Comparison of ENCODE assay signal across 18 cellular contexts in the genomic region with DNA sequence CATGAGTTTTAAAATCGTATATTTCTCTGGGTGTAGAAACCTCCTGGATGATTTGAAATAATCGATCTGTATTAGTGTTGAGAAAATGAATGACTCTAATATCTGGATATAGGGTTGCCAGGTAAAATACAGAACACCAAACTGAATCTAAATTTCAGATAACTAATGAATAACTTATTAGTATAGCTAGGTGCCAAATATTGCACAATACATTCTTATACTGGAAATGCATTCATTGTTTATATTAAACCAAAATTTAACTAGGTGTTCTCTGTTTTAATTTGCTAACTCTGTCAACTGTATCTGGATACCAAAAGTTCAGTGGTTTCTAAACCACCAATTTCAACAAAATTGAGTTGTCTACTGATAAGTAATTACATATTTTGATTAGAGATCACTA. TPM values are rescaled to one million over a fixed set of nuclear protein-coding genes. Genes with fewer than 3 reads are reported as not detected.
DNase-seq lines count a peak whose midpoint lies in the region; ATAC-seq and TF ChIP-seq lines count a peak whose summit lies in the region.
"Had no signal": no experiment of that assay in that cellular context is flagged by ENCODE, and none has a peak within 500 bp of the region (broad histone marks: within the 10 kb centered on the region; RNA-seq: fewer than 3 reads in every experiment).

No MANE protein-coding gene starts in this region.

- H3K4me1 Mint-ChIP-seq in CD4-positive, alpha-beta T cell (ENCODE audit: low read depth): peaks cover 59% of the 10 kb centered on the region
- H3K4me1 Mint-ChIP-seq in activated naive CD8-positive, alpha-beta T cell (ENCODE audit: low read depth): peaks cover 64% of the 10 kb centered on the region
- peaks cover 18 to 73% (median 53%) of the 10 kb centered on the region in 4 donors for H3K4me1 Mint-ChIP-seq in naive thymus-derived CD8-positive, alpha-beta T cell

- peaks cover 26% of the 10 kb centered on the region for H3K36me3 Mint-ChIP-seq in CD4-positive, alpha-beta T cell (ENCODE audit: low read depth)
- H3K36me3 Mint-ChIP-seq in activated naive CD8-positive, alpha-beta T cell: peaks cover 8% of the 10 kb centered on the region
- H3K36me3 Mint-ChIP-seq in naive thymus-derived CD8-positive, alpha-beta T cell: peaks cover 0 to 2% (median 0%) of the 10 kb centered on the region in 3 donors

- TF ChIP-seq CTCF in CD4-positive, alpha-beta T cell (IDR thresholded peaks at IDR 0.05): no peak
- no peak for TF ChIP-seq CTCF in HCT116 (IDR thresholded peaks at IDR 0.05 in 2 of 3, conservative IDR thresholded peaks at IDR 0.05 in 1 of 3; ENCODE audit: borderline replicate concordance in 1 of 3, insufficient read depth in 1 of 3, low read depth in 2 of 3, low read length in 2 of 3)

- no peaks in the 10 kb centered on the region for H3K27me3 Mint-ChIP-seq in CD4-positive, alpha-beta T cell
- no peaks in the 10 kb centered on the region for H3K27me3 Mint-ChIP-seq in activated naive CD8-positive, alpha-beta T cell
- no peaks in the 10 kb centered on the region for H3K27me3 Mint-ChIP-seq in naive thymus-derived CD8-positive, alpha-beta T cell

- TF ChIP-seq RAD21 in HCT116 (IDR thresholded peaks at IDR 0.05; ENCODE audit: low read depth): no peak

- no peaks in the 10 kb centered on the region for H3K9me3 Mint-ChIP-seq in CD4-positive, alpha-beta T cell
- H3K9me3 Mint-ChIP-seq in activated naive CD8-positive, alpha-beta T cell (ENCODE audit: low read depth): no peaks in the 10 kb centered on the region
- no peaks in the 10 kb centered on the region for H3K9me3 Mint-ChIP-seq in naive thymus-derived CD8-positive, alpha-beta T cell

- no peaks in the 10 kb centered on the region for H3K9me2 ChIP-seq in HCT116 (ENCODE audit: insufficient read depth)

- H3K9me3 ChIP-seq in CD4-positive, alpha-beta T cell (ENCODE audit: control insufficient read depth, low read length): no peaks in the 10 kb centered on the region
- no peaks in the 10 kb centered on the region for H3K9me3 ChIP-seq in HCT116 (ENCODE audit: control insufficient read depth in 1 of 2, insufficient read depth in 1 of 2, low read depth in 1 of 2, low read length in 2 of 2)
- H3K9me3 ChIP-seq: MG63, pancreas, thoracic aorta had no signal

- intact Hi-C loops in CD4-positive, alpha-beta T cell (cut with DNase I, micrococcal nuclease): no loop called here
- intact Hi-C loops in HCT116 (cut with micrococcal nuclease): no loop called here

- H2AFZ ChIP-seq in HCT116 (ENCODE audit: low read depth, low read length, poor library complexity, severe bottlenecking): peak overlapping the region; percentile 83

- no peak overlapping the region for H3K4me2 ChIP-seq in HCT116 (ENCODE audit: low read length)

- ATAC-seq in CD4-positive, alpha-beta T cell (ENCODE audit: poor library complexity): no peak
- ATAC-seq in HCT116 (no peak), GM21576 (IDR thresholded peaks at IDR 0.05; ENCODE audit: unreplicated experiment) (no peak)
- ATAC-seq in naive thymus-derived CD8-positive, alpha-beta T cell: no peak
- ATAC-seq: pancreas had no signal

- H3K79me2 ChIP-seq in HCT116 (ENCODE audit: insufficient read depth, low read length): no peaks in the 10 kb centered on the region

- H3K9ac ChIP-seq in HCT116 (ENCODE audit: low read length): no peak overlapping the region

- RAD21 ChIA-PET in HCT116 (lab: Charles Lee; ENCODE audit: low non-redundant PET in 1 of 2, low total read pairs in 2 of 2, uncharacterized antibody in 2 of 2, unreplicated experiment in 2 of 2): no interaction called here

- TF ChIP-seq POLR2A in HCT116 (IDR thresholded peaks at IDR 0.05; ENCODE audit: borderline replicate concordance, extremely low read depth, insufficient read depth, insufficient read length): no peak

- no peak for DNase-seq in CD4-positive, alpha-beta T cell
- DNase-seq in HCT116 (ENCODE audit: low read depth, low spot score) (no peak), HCEC 1CT (no peak), NCI-H2171 (lab: John Stamatoyannopoulos, UW) (no peak)
- no peak for DNase-seq in naive thymus-derived CD8-positive, alpha-beta T cell
- no peak for DNase-seq in stimulated activated CD8-positive, alpha-beta memory T cell treated with anti-CD3 and anti-CD28 coated beads, Interleukin-4, amount 100 ng/mL, for 48 hours
- DNase-seq: glutamatergic neuron, islet precursor cell, MG63, midbrain, NCI-H2029 treated with DMSO at 0.1 percent for 48 hours, NCI-H526, pancreas, RPMI8226, T1000 had no signal

- no peak overlapping the region for H3K4me3 ChIP-seq in HCT116 (replicated peaks in 1 of 2; ENCODE audit: low read depth in 1 of 2, low read length in 2 of 2)
- H3K4me3 ChIP-seq: MG63, pancreas, thoracic aorta had no signal

- no TSS peak for BruUV-seq in HCT116 (replicated peaks; lab: Mats Ljungman, UMichigan)

- H3K36me3 ChIP-seq in HCT116 (ENCODE audit: control insufficient read depth in 1 of 2, insufficient read depth in 2 of 2, low read length in 2 of 2): no peaks in the 10 kb centered on the region
- H3K36me3 ChIP-seq: MG63, pancreas, thoracic aorta had no signal

- no peaks in the 10 kb centered on the region for H4K20me1 ChIP-seq in HCT116 (ENCODE audit: insufficient read depth)

- H3K4me1 ChIP-seq in HCT116 (ENCODE audit: control insufficient read depth in 1 of 2, insufficient read depth in 2 of 2, low read length in 2 of 2): peaks cover 7 to 39% of the 10 kb centered on the region in 2 experiments

- POLR2A ChIA-PET in CD4-positive, alpha-beta T cell (lab: Charles Lee): interaction anchor here (1.0 to 9.0 kb wide), 4 partner anchors 9 to 23 kb away, joined by 3 to 156 read pairs (median 4); no protein-coding TSS in a partner anchor
- POLR2A ChIA-PET in HCT116 (lab: Charles Lee): no interaction called here
- POLR2A ChIA-PET in naive thymus-derived CD8-positive, alpha-beta T cell (lab: Charles Lee): interaction anchor here (1.9 to 5.6 kb wide), 3 partner anchors 7 to 20 kb away, joined by 7 to 73 read pairs (median 73); no protein-coding TSS in a partner anchor

- peak overlapping the region; percentile 32 for H3K4me3 Mint-ChIP-seq in CD4-positive, alpha-beta T cell
- no peak overlapping the region for H3K4me3 Mint-ChIP-seq in activated naive CD8-positive, alpha-beta T cell
- H3K4me3 Mint-ChIP-seq in naive thymus-derived CD8-positive, alpha-beta T cell: no peak overlapping the region

- no peak overlapping the region for H3K27ac ChIP-seq in CD4-positive, alpha-beta T cell (ENCODE audit: low read depth, low read length)
- no peak overlapping the region for H3K27ac ChIP-seq in HCT116 (ENCODE audit: low read depth, low read length)

- CTCF ChIA-PET in CD4-positive, alpha-beta T cell (lab: Charles Lee): interaction anchor here (3.6 to 16.1 kb wide), 2 partner anchors 8 to 20 kb away, joined by 23 to 185 read pairs; no protein-coding TSS in a partner anchor
- CTCF ChIA-PET in HCT116 (lab: Charles Lee): interaction anchor here (3.8 kb wide), 1 partner anchor 20 kb away, joined by 14 read pairs; no protein-coding TSS in a partner anchor

- H3K27me3 ChIP-seq in CD4-positive, alpha-beta T cell (ENCODE audit: control insufficient read depth, insufficient read depth, low read length): no peaks in the 10 kb centered on the region
- H3K27me3 ChIP-seq in HCT116 (ENCODE audit: insufficient read depth, low read length): no peaks in the 10 kb centered on the region
- H3K27me3 ChIP-seq: MG63, pancreas had no signal

- peak overlapping the region; percentile 93 for H3K27ac Mint-ChIP-seq in CD4-positive, alpha-beta T cell
- peak overlapping the region; percentile 98 for H3K27ac Mint-ChIP-seq in activated naive CD8-positive, alpha-beta T cell
- peak overlapping the region in 9 of 10 donors; percentile 31 to 100 (median 88) for H3K27ac Mint-ChIP-seq in naive thymus-derived CD8-positive, alpha-beta T cell

TF ChIP-seq in HCT116, 20 proteins besides CTCF, POLR2A, EP300 and RAD21 (continues in another document):
- no peak for TF ChIP-seq ELF1 (IDR thresholded peaks at IDR 0.05; ENCODE audit: borderline replicate concordance, low read depth)
- TF ChIP-seq EZH2phosphoT487 (IDR thresholded peaks at IDR 0.05; ENCODE audit: borderline replicate concordance): no peak
- TF ChIP-seq, protein P1, sequence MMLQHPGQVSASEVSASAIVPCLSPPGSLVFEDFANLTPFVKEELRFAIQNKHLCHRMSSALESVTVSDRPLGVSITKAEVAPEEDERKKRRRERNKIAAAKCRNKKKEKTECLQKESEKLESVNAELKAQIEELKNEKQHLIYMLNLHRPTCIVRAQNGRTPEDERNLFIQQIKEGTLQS (IDR thresholded peaks at IDR 0.05): no peak
- no peak for TF ChIP-seq EGR1 (IDR thresholded peaks at IDR 0.05; ENCODE audit: low read depth)
- TF ChIP-seq, protein P2, sequence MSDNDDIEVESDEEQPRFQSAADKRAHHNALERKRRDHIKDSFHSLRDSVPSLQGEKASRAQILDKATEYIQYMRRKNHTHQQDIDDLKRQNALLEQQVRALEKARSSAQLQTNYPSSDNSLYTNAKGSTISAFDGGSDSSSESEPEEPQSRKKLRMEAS (IDR thresholded peaks at IDR 0.05): no peak
- no peak for TF ChIP-seq CEBPB (IDR thresholded peaks at IDR 0.05; ENCODE audit: low read depth)

RNA-seq across cellular contexts. Expression of a gene that starts 2.5 kb away (rescaled TPM):
- total RNA-seq in CD4-positive, alpha-beta T cell: 100 to 1,000 TPM; 115 to 124 TPM
- 4.7 TPM for total RNA-seq in HCT116 (2021; ENCODE audit: unreplicated experiment)
- polyA plus RNA-seq in HCT116 (2012): 1.3 and 1.5 TPM in 2 replicates
- 10 to 100 TPM; 94.8 to 97.7 TPM for total RNA-seq in naive thymus-derived CD8-positive, alpha-beta T cell
- polyA plus RNA-seq in naive thymus-derived CD8-positive, alpha-beta T cell: 10 to 100 TPM; 16.7 to 22.9 (median 19.1) TPM

RNA-seq across cellular contexts. Expression of a gene that starts 32.2 kb away (rescaled TPM):
- total RNA-seq in CD4-positive, alpha-beta T cell: 100 to 1,000 TPM; 107 to 109 TPM
- total RNA-seq in HCT116 (2021; ENCODE audit: unreplicated experiment): 32.6 TPM
- 17.2 and 21.4 TPM in 2 replicates for polyA plus RNA-seq in HCT116 (2012)
- 10 to 100 TPM; 56.4 to 56.9 TPM for total RNA-seq in naive thymus-derived CD8-positive, alpha-beta T cell
- 10 to 100 TPM; 29.6 to 41.9 (median 32.2) TPM for polyA plus RNA-seq in naive thymus-derived CD8-positive, alpha-beta T cell

Comparison
In these comparisons a context has a peak if more than half of its experiments do, and no peak if none do; other contexts are left out.
1. RNA of a gene that starts 2.5 kb away (total RNA-seq): 115 to 124 TPM in CD4-positive, alpha-beta T cell and 94.8 to 97.7 TPM in naive thymus-derived CD8-positive, alpha-beta T cell; 4.7 TPM in HCT116 (single experiment); every median in the first group is over 10 times any median in the second.
2. Peak in every context shown above with its lines, with median percentiles within 50 percentile points of each other: H3K27ac Mint-ChIP-seq.